In genomic region chr5:1507457-1507856, GRCh38 we compare ENCODE assay signal across 17 cellular contexts. TPM values are rescaled to one million over a fixed set of nuclear protein-coding genes. Genes with fewer than 3 reads are reported as not detected.
DNase-seq lines count a peak whose midpoint lies in the region; ATAC-seq and TF ChIP-seq lines count a peak whose summit lies in the region.
"Had no signal": no experiment of that assay in that cellular context is flagged by ENCODE, and none has a peak within 500 bp of the region (broad histone marks: within the 10 kb centered on the region; RNA-seq: fewer than 3 reads in every experiment).

No MANE protein-coding gene starts in this region.

- H3K9me2 ChIP-seq in GM23248 (ENCODE audit: insufficient read depth) = no peaks in the 10 kb centered on the region

- POLR2A ChIA-PET in RWPE1 (lab: Yijun Ruan, JAX; ENCODE audit: low non-redundant PET) = no interaction called here

- 87 to 91% (median 88%) methylated on average over 13 to 17 of the region's 17 CpGs for WGBS in heart left ventricle, 4 donors
- 84 to 88% methylated on average over 17 of the region's 17 CpGs for WGBS in GM23248 (ENCODE audit: low coverage in 1 of 2, low lambda C conversion rate in 2 of 2, missing lambda C conversion rate in 2 of 2), 2 experiments

- no peaks in the 10 kb centered on the region for H3F3A ChIP-seq in neural progenitor cell (ENCODE audit: low read depth)
- no peaks in the 10 kb centered on the region for H3F3A ChIP-seq in GM23248 (ENCODE audit: insufficient read depth)

- peaks cover 25% of the 10 kb centered on the region for H3K4me1 Mint-ChIP-seq in neural progenitor cell

- H3K27ac ChIP-seq in BLaER1 treated with 17β-estradiol and CSF1 and Interleukin-3, amounts not matched to agents 10 nM and 100 nM = no peak overlapping the region
- peak overlapping the region; percentile 24 for H3K27ac ChIP-seq in RWPE1
- no peak overlapping the region for H3K27ac ChIP-seq in heart left ventricle
- H3K27ac ChIP-seq in neural progenitor cell = no peak overlapping the region
- H3K27ac ChIP-seq in GM23248 = no peak overlapping the region
- H3K27ac ChIP-seq in gastrocnemius medialis = no peak overlapping the region
- H3K27ac ChIP-seq: prostate gland had no signal

- H4K20me1 ChIP-seq in BLaER1 treated with 17β-estradiol and CSF1 and Interleukin-3, amounts not matched to agents 10 nM and 100 nM = peaks cover 80 to 100% (median 100%) of the 10 kb centered on the region in 11 experiments
- H4K20me1 ChIP-seq in neural progenitor cell (ENCODE audit: low read depth) (peaks cover 84% of the 10 kb centered on the region), GM23248 (ENCODE audit: insufficient read depth) (peaks cover 3% of the 10 kb centered on the region; the same call in 1 of the 2 replicates)

- no peaks in the 10 kb centered on the region for H3K9me3 Mint-ChIP-seq in neural progenitor cell

- ATAC-seq in heart left ventricle (no peak), gastrocnemius medialis (no peak)
- ATAC-seq: activated CD4-positive, alpha-beta T cell treated with anti-CD3 and anti-CD28 coated beads for 36 hours; GM12878 had no signal

- peaks cover 100% of the 10 kb centered on the region for H3K79me2 ChIP-seq in neural progenitor cell (ENCODE audit: low read depth)
- peaks cover 97% of the 10 kb centered on the region for H3K79me2 ChIP-seq in GM23248 (ENCODE audit: insufficient read depth)

- peak overlapping the region; percentile 8 for H3K27ac Mint-ChIP-seq in neural progenitor cell
- H3K27ac Mint-ChIP-seq: activated CD4-positive, alpha-beta T cell treated with anti-CD3 and anti-CD28 coated beads for 36 hours had no signal

- H3K9me3 ChIP-seq in BLaER1 treated with 17β-estradiol and CSF1 and Interleukin-3, amounts not matched to agents 10 nM and 100 nM (replicated peaks in 1 of 11) = no peaks in the 10 kb centered on the region
- H3K9me3 ChIP-seq in heart left ventricle (no peaks in the 10 kb centered on the region), neural progenitor cell (ENCODE audit: low read depth) (no peaks in the 10 kb centered on the region), GM23248 (ENCODE audit: low read depth) (no peaks in the 10 kb centered on the region), gastrocnemius medialis (no peaks in the 10 kb centered on the region)
- H3K9me3 ChIP-seq: Caco-2, HAP-1, prostate gland had no signal

- TF ChIP-seq CTCF in RWPE1 (conservative IDR thresholded peaks at IDR 0.05; ENCODE audit: low read depth) (no peak), heart left ventricle (IDR thresholded peaks at IDR 0.05) (no peak), neural progenitor cell (IDR thresholded peaks at IDR 0.05) (no peak), gastrocnemius medialis (IDR thresholded peaks at IDR 0.05 in 4 of 5, conservative IDR thresholded peaks at IDR 0.05 in 1 of 5) (no peak)

- H3K4me1 ChIP-seq in BLaER1 treated with 17β-estradiol and CSF1 and Interleukin-3, amounts not matched to agents 10 nM and 100 nM = peaks cover 47 to 65% (median 57%) of the 10 kb centered on the region in 10 experiments
- peaks cover 0 to 46% (median 3%) of the 10 kb centered on the region in 12 donors for H3K4me1 ChIP-seq in heart left ventricle
- peaks cover 6% of the 10 kb centered on the region for H3K4me1 ChIP-seq in neural progenitor cell
- H3K4me1 ChIP-seq in GM23248 (ENCODE audit: insufficient read depth) = peaks cover 10% of the 10 kb centered on the region
- no peaks in the 10 kb centered on the region for H3K4me1 ChIP-seq in gastrocnemius medialis
- H3K4me1 ChIP-seq: Caco-2, HAP-1, prostate gland had no signal

- no peak for TF ChIP-seq POLR2A in heart left ventricle (IDR thresholded peaks at IDR 0.05)
- TF ChIP-seq POLR2A in gastrocnemius medialis (IDR thresholded peaks at IDR 0.05) = no peak

- peak overlapping the region in 2 of 11 experiments; percentile 13 to 30; a peak in 3 of 22 replicates for H3K9ac ChIP-seq in BLaER1 treated with 17β-estradiol and CSF1 and Interleukin-3, amounts not matched to agents 10 nM and 100 nM
- H3K9ac ChIP-seq in neural progenitor cell (no peak overlapping the region), GM23248 (no peak overlapping the region)

- no peak overlapping the region for H3K4me3 ChIP-seq in BLaER1 treated with 17β-estradiol and CSF1 and Interleukin-3, amounts not matched to agents 10 nM and 100 nM
- H3K4me3 ChIP-seq in heart left ventricle = no peak overlapping the region
- H3K4me3 ChIP-seq in neural progenitor cell = no peak overlapping the region
- H3K4me3 ChIP-seq in GM23248 = no peak overlapping the region
- H3K4me3 ChIP-seq in gastrocnemius medialis = no peak overlapping the region
- H3K4me3 ChIP-seq: GM12878, HAP-1, prostate gland had no signal

- H2AFZ ChIP-seq in neural progenitor cell (replicated peaks) (no peak overlapping the region), GM23248 (no peak overlapping the region)

- H3K4me3 Mint-ChIP-seq in neural progenitor cell = no peak overlapping the region
- H3K4me3 Mint-ChIP-seq: activated CD4-positive, alpha-beta T cell treated with anti-CD3 and anti-CD28 coated beads for 36 hours had no signal

- in situ Hi-C loops in GM23248 (cut with MboI) (no loop called here), gastrocnemius medialis (cut with MboI; ENCODE audit: low sequenced_read_pairs in 4 of 4) (no loop called here)

- peaks cover 32 to 58% (median 48%) of the 10 kb centered on the region in 11 experiments for H3K36me3 ChIP-seq in BLaER1 treated with 17β-estradiol and CSF1 and Interleukin-3, amounts not matched to agents 10 nM and 100 nM
- H3K36me3 ChIP-seq in heart left ventricle (peaks cover 0 to 35% (median 5%) of the 10 kb centered on the region in 9 donors), neural progenitor cell (no peaks in the 10 kb centered on the region), GM23248 (ENCODE audit: low read depth) (0 out of 2 replicates have a peak, but pooled peaks cover 2% of the 10 kb centered on the region), gastrocnemius medialis (no peaks in the 10 kb centered on the region)
- H3K36me3 ChIP-seq: prostate gland had no signal

- H3K27me3 Mint-ChIP-seq in neural progenitor cell (ENCODE audit: insufficient read depth, low read depth) = no peaks in the 10 kb centered on the region
- H3K27me3 Mint-ChIP-seq: activated CD4-positive, alpha-beta T cell treated with anti-CD3 and anti-CD28 coated beads for 36 hours had no signal

- H3K36me3 Mint-ChIP-seq in neural progenitor cell = peaks cover 10% of the 10 kb centered on the region

- peak overlapping the region in 7 of 11 experiments; percentile 14 to 88 (median 81); a peak in 6 of 22 replicates for H3K4me2 ChIP-seq in BLaER1 treated with 17β-estradiol and CSF1 and Interleukin-3, amounts not matched to agents 10 nM and 100 nM
- H3K4me2 ChIP-seq in neural progenitor cell (no peak overlapping the region), GM23248 (ENCODE audit: unreplicated experiment) (no peak overlapping the region)

- H3K27me3 ChIP-seq in BLaER1 treated with 17β-estradiol and CSF1 and Interleukin-3, amounts not matched to agents 10 nM and 100 nM = no peaks in the 10 kb centered on the region
- no peaks in the 10 kb centered on the region for H3K27me3 ChIP-seq in heart left ventricle
- no peaks in the 10 kb centered on the region for H3K27me3 ChIP-seq in neural progenitor cell
- no peaks in the 10 kb centered on the region for H3K27me3 ChIP-seq in GM23248 (replicated peaks; ENCODE audit: insufficient read depth)
- H3K27me3 ChIP-seq in gastrocnemius medialis = no peaks in the 10 kb centered on the region

- CTCF ChIA-PET in RWPE1 (lab: Yijun Ruan, JAX) = no interaction called here

- intact Hi-C loops in heart left ventricle (cut with DNase I) (no loop called here), gastrocnemius medialis (cut with DNase I; ENCODE audit: low total_unique reads) (no loop called here)

- no peak for DNase-seq in RWPE1 (ENCODE audit: low spot score)
- DNase-seq in heart left ventricle = peak in 3 of 5 donors; percentile 25 to 56 (median 28)
- DNase-seq in neural progenitor cell (ENCODE audit: low spot score) = no peak
- DNase-seq in GM23248 = no peak
- DNase-seq in gastrocnemius medialis = no peak
- DNase-seq in DMS153 treated with DMSO at 0.1 percent for 48 hours (lab: John Stamatoyannopoulos, UW; ENCODE audit: unreplicated experiment) = no peak
- no peak for DNase-seq in AML-193 (lab: John Stamatoyannopoulos, UW)
- DNase-seq: ACHN, NCI-H187 treated with DMSO at 0.1 percent for 48 hours, NCI-H446 treated with DMSO at 0.1 percent for 48 hours, T-helper 2 cell had no signal

RNA-seq across cellular contexts. Expression of gene LPCAT1, which starts 16.3 kb away (rescaled TPM):
- total RNA-seq in heart left ventricle = 10 to 100 TPM in 4 of 9 donors, 1 to 10 TPM in 5; 8.2 to 30.6 (median 9.9) TPM
- polyA plus RNA-seq in heart left ventricle = 10 to 100 TPM in 1 of 2 donors, 1 to 10 TPM in 1; 9.6 to 21.9 TPM
- 76.5 and 108 TPM in 2 replicates for total RNA-seq in neural progenitor cell (ENCODE audit: low replicate concordance)
- total RNA-seq in GM23248 (2014; rRNA removed; shearing (Covaris generic)) = 31.6 and 48.4 TPM in 2 replicates
- polyA plus RNA-seq in GM23248 (2016; fragmentation: Nextera tagmentation; extraction: Ambion mirVana) = 19.2 and 22.2 TPM in 2 replicates
- 1 to 10 TPM; 1.4 to 9.2 (median 4.2) TPM for total RNA-seq in gastrocnemius medialis

Comparison
In these comparisons a context has a peak if more than half of its experiments do, and no peak if none do; other contexts are left out.
1. H3K4me2 ChIP-seq: peak in BLaER1 treated with 17β-estradiol and CSF1 and Interleukin-3, amounts not matched to agents 10 nM and 100 nM (7 of 11); none in neural progenitor cell (single experiment) and GM23248 (single experiment).
2. DNase-seq: peak in heart left ventricle (3 of 5); none in RWPE1 (single experiment), neural progenitor cell (single experiment), GM23248 (single experiment), gastrocnemius medialis (0 of 2), DMS153 treated with DMSO at 0.1 percent for 48 hours (single experiment) and AML-193 (0 of 2).